In genomic region chr1:209325492-209325891, GRCh38 we compare ENCODE assay signal across 2 cellular contexts.
TF ChIP-seq lines count a peak whose summit lies in the region.

No MANE protein-coding gene starts in this region.

TF ChIP-seq in GM23338, 12 proteins besides CTCF, POLR2A, EP300 and RAD21:
- TF ChIP-seq REST (IDR thresholded peaks at IDR 0.05; ENCODE audit: unreplicated experiment) (no peak), ZNF331 (CRISPR knock-in tag; IDR thresholded peaks at IDR 0.05; ENCODE audit: low read depth) (no peak), JUNB (IDR thresholded peaks at IDR 0.05; ENCODE audit: unreplicated experiment) (no peak), ZNF462 (CRISPR knock-in tag; IDR thresholded peaks at IDR 0.05) (no peak), POLR2AphosphoS5 (IDR thresholded peaks at IDR 0.05; ENCODE audit: low read depth) (no peak), NANOG (IDR thresholded peaks at IDR 0.05; ENCODE audit: borderline replicate concordance) (no peak), STAT1 (IDR thresholded peaks at IDR 0.05; ENCODE audit: unreplicated experiment) (no peak), EZH2 (IDR thresholded peaks at IDR 0.05; ENCODE audit: low read depth, unreplicated experiment) (no peak), ZNF114 (CRISPR knock-in tag; IDR thresholded peaks at IDR 0.05) (no peak)

TF ChIP-seq in SK-N-SH treated with all-trans-retinoic acid at 6 μM for 48 hours, 23 proteins besides CTCF, POLR2A, EP300 and RAD21 (continued from another document):
- TF ChIP-seq POU6F1 (CRISPR knock-in tag; IDR thresholded peaks at IDR 0.05; ENCODE audit: borderline replicate concordance, low read depth) (no peak), ZNF70 (CRISPR knock-in tag; IDR thresholded peaks at IDR 0.05) (no peak), SNAI2 (CRISPR knock-in tag; IDR thresholded peaks at IDR 0.05) (no peak), ARNTL (CRISPR knock-in tag; IDR thresholded peaks at IDR 0.05; ENCODE audit: borderline replicate concordance, low read depth) (no peak), GLIS3 (CRISPR knock-in tag; IDR thresholded peaks at IDR 0.05) (no peak), BACH2 (CRISPR knock-in tag; IDR thresholded peaks at IDR 0.05; ENCODE audit: borderline replicate concordance) (no peak), ESRRG (CRISPR knock-in tag; IDR thresholded peaks at IDR 0.05) (no peak), ZC3H10 (CRISPR knock-in tag; IDR thresholded peaks at IDR 0.05) (no peak), CSDC2 (CRISPR knock-in tag; IDR thresholded peaks at IDR 0.05) (no peak), PATZ1 (CRISPR knock-in tag; IDR thresholded peaks at IDR 0.05; ENCODE audit: borderline replicate concordance) (no peak), ZNF565 (CRISPR knock-in tag; conservative IDR thresholded peaks at IDR 0.05; ENCODE audit: low read depth) (no peak), ZNF8 (CRISPR knock-in tag; IDR thresholded peaks at IDR 0.05) (no peak)
TF ChIP-seq in SK-N-SH treated with all-trans-retinoic acid at 6 μM for 48 hours: peak in this region for 0.
